8 cellular contexts compared by ENCODE assay signal in genomic region chr6:34791842-34792604, GRCh38. TPM values are rescaled to one million over a fixed set of nuclear protein-coding genes. Genes with fewer than 3 reads are reported as not detected.
DNase-seq lines count a peak whose midpoint lies in the region; ATAC-seq and TF ChIP-seq lines count a peak whose summit lies in the region.

BLTP3A (plus strand) TSS chr6:34792083; CDS start chr6:34792251, 168 bp downstream.

- WGBS in suprapubic skin = 1% methylated on average over 34 of the region's 93 CpGs

- intact Hi-C loops in activated naive CD4-positive, alpha-beta T cell treated with anti-CD3 and anti-CD28 coated beads for 36 hours (cut with micrococcal nuclease) = loop anchor here (1.0 to 2.0 kb wide), 6 partner anchors 19 to 265 kb away; partner anchors contain the start of genes ILRUN, SNRPC and TAF11

- DNase-seq in Daoy (ENCODE audit: low read depth) (peak; percentile 87), LNCaP clone FGC (ENCODE audit: low read depth) (no peak), SJSA1 (ENCODE audit: low read depth in 1 of 2, low spot score in 2 of 2) (peak; percentile 60 to 69), germinal center (ENCODE audit: low spot score) (peak; percentile 93), occipital lobe (lab: John Stamatoyannopoulos, UW) (peak; percentile 53), suprapubic skin (ENCODE audit: low spot score in 2 of 2) (peak; percentile 72 to 82)
- peak; percentile 74 for DNase-seq in activated naive CD4-positive, alpha-beta T cell treated with anti-CD3 and anti-CD28 coated beads for 36 hours

- H3K27ac ChIP-seq in SJSA1 (peak within 1 kb of the TSS; percentile 41), suprapubic skin (peak within 1 kb of the TSS; percentile 95)

- no peaks in the 10 kb centered on the region for H3K27me3 ChIP-seq in SJSA1 (replicated peaks)
- no peaks in the 10 kb centered on the region for H3K27me3 ChIP-seq in suprapubic skin

- H3K9me3 Mint-ChIP-seq in activated naive CD4-positive, alpha-beta T cell treated with anti-CD3 and anti-CD28 coated beads for 36 hours = no peaks in the 10 kb centered on the region

- no peaks in the 10 kb centered on the region for H3K9me3 ChIP-seq in SJSA1 (replicated peaks)
- no peaks in the 10 kb centered on the region for H3K9me3 ChIP-seq in suprapubic skin

- ATAC-seq in GM21786 (IDR thresholded peaks at IDR 0.05; ENCODE audit: unreplicated experiment) = peak; percentile 79

- H3K27me3 Mint-ChIP-seq in activated naive CD4-positive, alpha-beta T cell treated with anti-CD3 and anti-CD28 coated beads for 36 hours (ENCODE audit: low read depth) = no peaks in the 10 kb centered on the region

- peaks cover 6% of the 10 kb centered on the region for H3K36me3 Mint-ChIP-seq in activated naive CD4-positive, alpha-beta T cell treated with anti-CD3 and anti-CD28 coated beads for 36 hours (ENCODE audit: low read depth)

- H3K4me1 ChIP-seq in SJSA1 (replicated peaks) (peaks cover 37% of the 10 kb centered on the region), suprapubic skin (peaks cover 16% of the 10 kb centered on the region)

- TF ChIP-seq CTCF in LNCaP clone FGC (IDR thresholded peaks at IDR 0.05; ENCODE audit: control insufficient read depth, extremely low read depth, insufficient read depth) (peak; percentile 46), suprapubic skin (IDR thresholded peaks at IDR 0.05) (no peak)

- H3K4me3 Mint-ChIP-seq in activated naive CD4-positive, alpha-beta T cell treated with anti-CD3 and anti-CD28 coated beads for 36 hours = peak within 1 kb of the TSS; percentile 90

- H3K4me3 ChIP-seq in LNCaP clone FGC (ENCODE audit: low read depth, low read length) (peak within 1 kb of the TSS; percentile 82), SJSA1 (peak within 1 kb of the TSS; percentile 96), suprapubic skin (peak within 1 kb of the TSS; percentile 92)

- TF ChIP-seq POLR2A in suprapubic skin (IDR thresholded peaks at IDR 0.05) = peak in 1 of 2 donors; percentile 50

- TF ChIP-seq EP300 in suprapubic skin (IDR thresholded peaks at IDR 0.05) = no peak

- CTCF ChIA-PET in activated naive CD4-positive, alpha-beta T cell treated with anti-CD3 and anti-CD28 coated beads for 36 hours (lab: Charles Lee) = interaction anchor here (0.7 to 1.6 kb wide), 9 partner anchors 11 to 610 kb away, joined by 3 to 6 read pairs (median 3); partner anchors contain the start of gene TAF11

- peaks cover 5% of the 10 kb centered on the region for H3K36me3 ChIP-seq in SJSA1
- no peaks in the 10 kb centered on the region for H3K36me3 ChIP-seq in suprapubic skin

- H3K4me1 Mint-ChIP-seq in activated naive CD4-positive, alpha-beta T cell treated with anti-CD3 and anti-CD28 coated beads for 36 hours (ENCODE audit: low read depth) = peaks cover 14% of the 10 kb centered on the region

- peak within 1 kb of the TSS; percentile 86 for H3K27ac Mint-ChIP-seq in activated naive CD4-positive, alpha-beta T cell treated with anti-CD3 and anti-CD28 coated beads for 36 hours

RNA-seq across cellular contexts. Expression of gene BLTP3A, which starts in this region (rescaled TPM):
- 6.2 and 7.1 TPM in 2 replicates for total RNA-seq in Daoy (2014; rRNA removed; shearing (Covaris generic))
- total RNA-seq in SJSA1 (2014; rRNA removed; shearing (Covaris generic)) = 2.8 and 5.4 TPM in 2 replicates
- 10 to 100 TPM; 17.0 to 17.9 TPM for total RNA-seq in activated naive CD4-positive, alpha-beta T cell treated with anti-CD3 and anti-CD28 coated beads for 36 hours
- total RNA-seq in occipital lobe = 6.1 TPM
- total RNA-seq in suprapubic skin = 10 to 100 TPM in 1 of 4 donors, 1 to 10 TPM in 3; 6.3 to 12.2 (median 9.0) TPM
